In the genomic region with DNA sequence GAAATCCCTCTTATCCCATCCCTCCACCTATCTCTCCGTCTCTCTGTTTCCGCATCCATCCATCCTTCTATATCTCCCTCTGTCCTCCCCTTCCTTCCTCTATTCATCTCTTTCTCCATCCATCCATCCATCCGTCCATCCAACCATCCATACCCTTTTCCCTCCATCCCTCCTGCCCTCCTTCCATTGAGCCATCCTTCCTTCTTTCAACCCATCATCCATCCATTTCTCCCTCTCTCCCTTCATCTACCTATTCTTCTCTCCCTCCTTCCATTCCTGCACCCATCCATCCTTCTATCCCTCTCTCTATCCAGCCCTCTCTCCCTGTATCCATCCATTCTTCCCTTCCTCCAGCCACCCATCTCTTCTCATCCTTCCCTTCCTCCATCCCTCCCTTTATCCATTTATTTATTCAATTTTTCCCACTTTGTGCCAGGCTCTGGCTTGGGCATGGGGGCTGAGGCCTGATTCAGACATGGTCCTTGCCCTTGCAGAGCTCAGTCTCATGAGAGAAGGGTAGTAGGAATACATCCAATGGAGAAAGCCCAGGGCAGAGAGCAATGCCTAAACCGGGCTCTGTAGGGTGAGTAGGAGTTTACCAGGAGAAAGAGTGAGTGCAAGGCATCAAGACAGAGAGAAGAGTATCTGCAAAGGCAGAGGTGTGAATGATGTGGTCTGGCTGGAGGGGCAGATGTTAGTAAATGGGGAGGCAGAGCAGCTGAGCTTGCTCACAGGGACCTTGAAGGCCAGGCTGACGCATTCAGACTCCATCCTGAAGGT, we compare ENCODE assay signal across 16 cellular contexts. TPM values are rescaled to one million over a fixed set of nuclear protein-coding genes. Genes with fewer than 3 reads are reported as not detected.
A peak's percentile ranks its signal among the peaks of the same experiment; 100 is the strongest.
DNase-seq lines count a peak whose midpoint lies in the region; ATAC-seq, FAIRE-seq and TF ChIP-seq lines count a peak whose summit lies in the region.
"Had no signal": no experiment of that assay in that cellular context is flagged by ENCODE, and none has a peak within 500 bp of the region (broad histone marks: within the 10 kb centered on the region; RNA-seq: fewer than 3 reads in every experiment).

No MANE protein-coding gene starts in this region.

- H4K20me1 ChIP-seq in astrocyte (ENCODE audit: insufficient read depth, low read length): no peaks in the 10 kb centered on the region

- peaks cover 7% of the 10 kb centered on the region for H3K27me3 ChIP-seq in astrocyte (ENCODE audit: insufficient read depth, low read length)

- H2AFZ ChIP-seq in astrocyte (ENCODE audit: low read depth, low read length): no peak overlapping the region

- H3K9me3 Mint-ChIP-seq in astrocyte (ENCODE audit: unreplicated experiment) (no peaks in the 10 kb centered on the region), neural crest cell (no peaks in the 10 kb centered on the region), type B pancreatic cell (no peaks in the 10 kb centered on the region)

- ATAC-seq in left ventricle myocardium superior: no peak
- no peak for ATAC-seq in left cardiac atrium
- ATAC-seq in HG03354 (IDR thresholded peaks at IDR 0.05; ENCODE audit: poor library complexity, severe bottlenecking, unreplicated experiment): no peak

- H3K4me1 ChIP-seq in astrocyte (ENCODE audit: insufficient read depth, low read length): peaks cover 11% of the 10 kb centered on the region

- H3K36me3 ChIP-seq in astrocyte (ENCODE audit: insufficient read depth, low read length): no peaks in the 10 kb centered on the region

- H3K4me3 ChIP-seq in astrocyte (ENCODE audit: insufficient read depth, low read depth, low read length): no peak overlapping the region
- H3K4me3 ChIP-seq: GM12878 had no signal

- H3K36me3 Mint-ChIP-seq in astrocyte (ENCODE audit: low read depth, unreplicated experiment) (no peaks in the 10 kb centered on the region), neural crest cell (ENCODE audit: low read depth) (no peaks in the 10 kb centered on the region), type B pancreatic cell (no peaks in the 10 kb centered on the region)

- no peaks in the 10 kb centered on the region for H3K9me3 ChIP-seq in astrocyte (ENCODE audit: insufficient read depth, low read depth, low read length)

- intact Hi-C loops in left ventricle myocardium superior (cut with micrococcal nuclease): no loop called here
- intact Hi-C loops in left cardiac atrium (cut with DNase I): no loop called here

- H3K27ac Mint-ChIP-seq in astrocyte (ENCODE audit: unreplicated experiment) (no peak overlapping the region), neural crest cell (ENCODE audit: unreplicated experiment) (peak overlapping the region; percentile 21), type B pancreatic cell (peak overlapping the region; percentile 37)

- H3K4me3 Mint-ChIP-seq in astrocyte (ENCODE audit: unreplicated experiment) (peak overlapping the region; percentile 22), neural crest cell (no peak overlapping the region), type B pancreatic cell (peak overlapping the region; percentile 7)

- no peak overlapping the region for H3K27ac ChIP-seq in astrocyte (ENCODE audit: low read depth, low read length)
- H3K27ac ChIP-seq: C4-2B, KMS-11 had no signal

- H3K4me2 ChIP-seq in astrocyte (ENCODE audit: low read length): no peak overlapping the region
- H3K4me2 ChIP-seq: KMS-11 had no signal

- H3K79me2 ChIP-seq in astrocyte (ENCODE audit: insufficient read depth, low read length): no peaks in the 10 kb centered on the region

- peak; percentile 7 for DNase-seq in left ventricle myocardium superior
- no peak for DNase-seq in left cardiac atrium
- no peak for DNase-seq in astrocyte (ENCODE audit: low read depth)
- DNase-seq in neural crest cell (ENCODE audit: low read depth, low spot score): no peak
- no peak for DNase-seq in type B pancreatic cell (ENCODE audit: extremely low spot score, unreplicated experiment)
- DNase-seq in activated CD4-positive, alpha-beta T cell treated with anti-CD3 and anti-CD28 coated beads, Interleukin-2, amount 50 U/mL, for 4 hours: no peak
- DNase-seq: GDM1, HCEC 1CT, NCI-H1436, NCI-H2029, NCI-H2171, NCI-H446 had no signal

- peaks cover 6% of the 10 kb centered on the region for H3K4me1 Mint-ChIP-seq in astrocyte (ENCODE audit: low read depth, unreplicated experiment)
- peaks cover 29% of the 10 kb centered on the region for H3K4me1 Mint-ChIP-seq in neural crest cell
- peaks cover 52% of the 10 kb centered on the region for H3K4me1 Mint-ChIP-seq in type B pancreatic cell (ENCODE audit: unreplicated experiment)

- H3K27me3 Mint-ChIP-seq in astrocyte (ENCODE audit: low read depth, unreplicated experiment) (peaks cover 37% of the 10 kb centered on the region), neural crest cell (ENCODE audit: low read depth) (no peaks in the 10 kb centered on the region), type B pancreatic cell (no peaks in the 10 kb centered on the region)

- no peak for FAIRE-seq in astrocyte (lab: Jason Lieb, UNC)
- FAIRE-seq: GM12878 had no signal

- no peak overlapping the region for H3K9ac ChIP-seq in astrocyte (ENCODE audit: low read length)
- H3K9ac ChIP-seq: KMS-11 had no signal

- no peak for TF ChIP-seq CTCF in astrocyte (IDR thresholded peaks at IDR 0.05; ENCODE audit: insufficient read depth, low read depth, low read length)
- TF ChIP-seq CTCF in neural crest cell (conservative IDR thresholded peaks at IDR 0.05): no peak
- no peak for TF ChIP-seq CTCF in type B pancreatic cell (conservative IDR thresholded peaks at IDR 0.05)

RNA-seq across cellular contexts. Expression of gene FBLN2, which starts 19.5 kb away (rescaled TPM):
- total RNA-seq in left ventricle myocardium superior: 53.8 TPM
- 100 to 1,000 TPM; 178 to 256 TPM for total RNA-seq in left cardiac atrium
- 36.6 and 57.3 TPM in 2 replicates for total RNA-seq in astrocyte
- 4.9 and 6.3 TPM in 2 replicates for total RNA-seq in neural crest cell
- total RNA-seq in type B pancreatic cell (ENCODE audit: low replicate concordance): 49.1 and 67.6 TPM in 2 replicates

RNA-seq across cellular contexts. Expression of gene HDAC11, which starts 49.3 kb away (rescaled TPM):
- total RNA-seq in left ventricle myocardium superior: 39.8 TPM
- 10 to 100 TPM; 27.6 to 36.0 TPM for total RNA-seq in left cardiac atrium
- total RNA-seq in astrocyte: 8.6 and 9.5 TPM in 2 replicates
- total RNA-seq in neural crest cell: 12.6 and 14.0 TPM in 2 replicates
- total RNA-seq in type B pancreatic cell (ENCODE audit: low replicate concordance): 21.9 and 26.1 TPM in 2 replicates
